In the genomic region with DNA sequence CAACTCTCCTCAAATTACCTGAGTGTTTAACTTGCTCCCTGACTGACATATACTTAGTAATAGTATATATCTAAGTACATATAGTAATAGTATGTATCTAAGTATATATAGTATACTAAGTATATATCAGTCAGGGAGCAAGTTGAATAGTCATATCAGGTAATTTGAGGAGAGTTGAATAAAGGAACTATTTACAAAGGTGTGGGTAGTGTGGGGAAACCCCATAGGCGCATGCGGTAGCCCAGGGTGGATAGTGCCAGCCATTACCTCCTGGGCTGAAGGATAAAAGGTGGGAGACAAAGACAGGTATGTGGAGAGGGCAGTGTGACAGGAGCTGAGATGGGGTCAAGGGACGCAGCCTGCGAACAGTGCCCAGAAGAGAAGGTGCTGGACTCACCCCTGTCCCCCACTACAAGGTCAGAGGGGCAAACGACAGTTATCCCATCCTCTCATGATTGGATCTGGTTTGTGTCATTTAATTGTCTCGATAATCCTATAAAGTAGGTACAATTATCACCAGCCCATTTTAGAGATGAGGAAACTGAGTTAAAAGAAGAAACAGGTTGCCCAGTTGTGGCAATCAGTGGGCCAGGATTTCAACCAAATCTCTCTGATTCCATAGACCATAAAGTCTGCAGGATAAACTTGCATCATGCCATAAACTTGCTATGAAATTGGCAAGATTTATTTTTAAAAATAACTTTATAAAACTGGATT, we compare ENCODE assay signal across 1 cellular context.
TF ChIP-seq lines count a peak whose summit lies in the region.

No MANE protein-coding gene starts in this region.

TF ChIP-seq in H1, 55 proteins besides CTCF, POLR2A, EP300 and RAD21:
- no peak for TF ChIP-seq TAF1 (IDR thresholded peaks at IDR 0.05; ENCODE audit: low read depth, low read length)
- TF ChIP-seq KDM1A (IDR thresholded peaks at IDR 0.05; ENCODE audit: borderline replicate concordance, low read length): peak; percentile 61; the same call in 1 of the 2 replicates
